1 cellular context compared by ENCODE assay signal in the genomic region with DNA sequence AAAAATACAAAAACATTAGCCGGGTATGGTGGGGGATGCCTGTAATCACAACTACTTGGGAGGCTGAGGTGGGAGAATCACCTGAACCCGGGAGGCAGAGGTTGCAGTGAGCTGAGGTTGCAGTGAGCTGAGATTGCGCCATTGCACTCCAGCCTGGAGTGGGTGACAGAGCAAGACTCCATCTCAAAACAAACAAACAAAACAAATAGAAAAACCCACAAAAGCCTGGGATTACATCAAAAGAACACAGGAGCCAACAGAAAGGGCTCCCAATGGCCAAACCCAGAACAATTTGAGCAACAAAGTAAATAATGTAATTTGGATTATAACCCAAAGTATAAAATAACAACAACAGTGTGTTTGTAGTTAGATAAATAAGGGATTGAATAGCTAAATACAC.
TF ChIP-seq lines count a peak whose summit lies in the region.

No MANE protein-coding gene starts in this region.

TF ChIP-seq in HepG2, 621 proteins besides CTCF, POLR2A, EP300 and RAD21 (continued from another document and continues in another):
- TF ChIP-seq HNF4G (IDR thresholded peaks at IDR 0.05; ENCODE audit: borderline replicate concordance, low read depth, low read length): no peak
- peak; percentile 47; the same call in 1 of the 2 replicates for TF ChIP-seq HNF4G (CRISPR knock-in tag; IDR thresholded peaks at IDR 0.05; ENCODE audit: borderline replicate concordance, low read depth)
- TF ChIP-seq SMYD3 (CRISPR knock-in tag; IDR thresholded peaks at IDR 0.05): 0 out of 2 replicates have a peak, but pooled peaks have one; percentile 32
- 0 out of 2 replicates have a peak, but pooled peaks have one; percentile 54 for TF ChIP-seq ZNF292 (CRISPR knock-in tag; IDR thresholded peaks at IDR 0.05; ENCODE audit: borderline replicate concordance, low read depth)
- TF ChIP-seq, protein P1, sequence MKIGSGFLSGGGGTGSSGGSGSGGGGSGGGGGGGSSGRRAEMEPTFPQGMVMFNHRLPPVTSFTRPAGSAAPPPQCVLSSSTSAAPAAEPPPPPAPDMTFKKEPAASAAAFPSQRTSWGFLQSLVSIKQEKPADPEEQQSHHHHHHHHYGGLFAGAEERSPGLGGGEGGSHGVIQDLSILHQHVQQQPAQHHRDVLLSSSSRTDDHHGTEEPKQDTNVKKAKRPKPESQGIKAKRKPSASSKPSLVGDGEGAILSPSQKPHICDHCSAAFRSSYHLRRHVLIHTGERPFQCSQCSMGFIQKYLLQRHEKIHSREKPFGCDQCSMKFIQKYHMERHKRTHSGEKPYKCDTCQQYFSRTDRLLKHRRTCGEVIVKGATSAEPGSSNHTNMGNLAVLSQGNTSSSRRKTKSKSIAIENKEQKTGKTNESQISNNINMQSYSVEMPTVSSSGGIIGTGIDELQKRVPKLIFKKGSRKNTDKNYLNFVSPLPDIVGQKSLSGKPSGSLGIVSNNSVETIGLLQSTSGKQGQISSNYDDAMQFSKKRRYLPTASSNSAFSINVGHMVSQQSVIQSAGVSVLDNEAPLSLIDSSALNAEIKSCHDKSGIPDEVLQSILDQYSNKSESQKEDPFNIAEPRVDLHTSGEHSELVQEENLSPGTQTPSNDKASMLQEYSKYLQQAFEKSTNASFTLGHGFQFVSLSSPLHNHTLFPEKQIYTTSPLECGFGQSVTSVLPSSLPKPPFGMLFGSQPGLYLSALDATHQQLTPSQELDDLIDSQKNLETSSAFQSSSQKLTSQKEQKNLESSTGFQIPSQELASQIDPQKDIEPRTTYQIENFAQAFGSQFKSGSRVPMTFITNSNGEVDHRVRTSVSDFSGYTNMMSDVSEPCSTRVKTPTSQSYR (CRISPR knock-in tag; IDR thresholded peaks at IDR 0.05; ENCODE audit: borderline replicate concordance): no peak; the same call in 1 of the 2 replicates
- peak; percentile 62; the same call in 1 of the 2 replicates for TF ChIP-seq PAXIP1 (CRISPR knock-in tag; conservative IDR thresholded peaks at IDR 0.05)
- TF ChIP-seq, protein P2, sequence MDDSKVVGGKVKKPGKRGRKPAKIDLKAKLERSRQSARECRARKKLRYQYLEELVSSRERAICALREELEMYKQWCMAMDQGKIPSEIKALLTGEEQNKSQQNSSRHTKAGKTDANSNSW (CRISPR knock-in tag; IDR thresholded peaks at IDR 0.05; ENCODE audit: borderline replicate concordance): no peak
- no peak for TF ChIP-seq ZNF550 (CRISPR knock-in tag; IDR thresholded peaks at IDR 0.05; ENCODE audit: borderline replicate concordance)
- TF ChIP-seq, protein P3, sequence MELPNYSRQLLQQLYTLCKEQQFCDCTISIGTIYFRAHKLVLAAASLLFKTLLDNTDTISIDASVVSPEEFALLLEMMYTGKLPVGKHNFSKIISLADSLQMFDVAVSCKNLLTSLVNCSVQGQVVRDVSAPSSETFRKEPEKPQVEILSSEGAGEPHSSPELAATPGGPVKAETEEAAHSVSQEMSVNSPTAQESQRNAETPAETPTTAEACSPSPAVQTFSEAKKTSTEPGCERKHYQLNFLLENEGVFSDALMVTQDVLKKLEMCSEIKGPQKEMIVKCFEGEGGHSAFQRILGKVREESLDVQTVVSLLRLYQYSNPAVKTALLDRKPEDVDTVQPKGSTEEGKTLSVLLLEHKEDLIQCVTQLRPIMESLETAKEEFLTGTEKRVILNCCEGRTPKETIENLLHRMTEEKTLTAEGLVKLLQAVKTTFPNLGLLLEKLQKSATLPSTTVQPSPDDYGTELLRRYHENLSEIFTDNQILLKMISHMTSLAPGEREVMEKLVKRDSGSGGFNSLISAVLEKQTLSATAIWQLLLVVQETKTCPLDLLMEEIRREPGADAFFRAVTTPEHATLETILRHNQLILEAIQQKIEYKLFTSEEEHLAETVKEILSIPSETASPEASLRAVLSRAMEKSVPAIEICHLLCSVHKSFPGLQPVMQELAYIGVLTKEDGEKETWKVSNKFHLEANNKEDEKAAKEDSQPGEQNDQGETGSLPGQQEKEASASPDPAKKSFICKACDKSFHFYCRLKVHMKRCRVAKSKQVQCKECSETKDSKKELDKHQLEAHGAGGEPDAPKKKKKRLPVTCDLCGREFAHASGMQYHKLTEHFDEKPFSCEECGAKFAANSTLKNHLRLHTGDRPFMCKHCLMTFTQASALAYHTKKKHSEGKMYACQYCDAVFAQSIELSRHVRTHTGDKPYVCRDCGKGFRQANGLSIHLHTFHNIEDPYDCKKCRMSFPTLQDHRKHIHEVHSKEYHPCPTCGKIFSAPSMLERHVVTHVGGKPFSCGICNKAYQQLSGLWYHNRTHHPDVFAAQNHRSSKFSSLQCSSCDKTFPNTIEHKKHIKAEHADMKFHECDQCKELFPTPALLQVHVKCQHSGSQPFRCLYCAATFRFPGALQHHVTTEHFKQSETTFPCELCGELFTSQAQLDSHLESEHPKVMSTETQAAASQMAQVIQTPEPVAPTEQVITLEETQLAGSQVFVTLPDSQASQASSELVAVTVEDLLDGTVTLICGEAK (IDR thresholded peaks at IDR 0.05): no peak
- TF ChIP-seq, protein P3 (CRISPR knock-in tag; IDR thresholded peaks at IDR 0.05): peak; percentile 38; the same call in 1 of the 2 replicates
- no peak for TF ChIP-seq PAF1 (CRISPR knock-in tag; IDR thresholded peaks at IDR 0.05)
- TF ChIP-seq FOXP4 (CRISPR knock-in tag; IDR thresholded peaks at IDR 0.05): peak; percentile 76
- TF ChIP-seq ZNF619 (CRISPR knock-in tag; IDR thresholded peaks at IDR 0.05): no peak
- peak; percentile 46; the same call in 1 of the 2 replicates for TF ChIP-seq KDM3A (CRISPR knock-in tag; IDR thresholded peaks at IDR 0.05; ENCODE audit: low read depth)
- TF ChIP-seq POGZ (CRISPR knock-in tag; IDR thresholded peaks at IDR 0.05): peak; percentile 69; the same call in 1 of the 2 replicates
- TF ChIP-seq ZNF12 (CRISPR knock-in tag; IDR thresholded peaks at IDR 0.05): 0 out of 2 replicates have a peak, but pooled peaks have one; percentile 38
- peak; percentile 37; the same call in 1 of the 2 replicates for TF ChIP-seq ZNF644 (CRISPR knock-in tag; IDR thresholded peaks at IDR 0.05; ENCODE audit: low read depth)
- no peak for TF ChIP-seq ELF4 (CRISPR knock-in tag; IDR thresholded peaks at IDR 0.05; ENCODE audit: borderline replicate concordance)
- TF ChIP-seq POGK (CRISPR knock-in tag; conservative IDR thresholded peaks at IDR 0.05): peak; percentile 73; the same call in 1 of the 2 replicates
- no peak; the same call in 1 of the 2 replicates for TF ChIP-seq HOXA5 (CRISPR knock-in tag; IDR thresholded peaks at IDR 0.05)
- no peak for TF ChIP-seq IKZF4 (CRISPR knock-in tag; IDR thresholded peaks at IDR 0.05; ENCODE audit: borderline replicate concordance, low read depth, not compliant biosample characterization)
- 0 out of 2 replicates have a peak, but pooled peaks have one; percentile 53 for TF ChIP-seq HMG20B (CRISPR knock-in tag; conservative IDR thresholded peaks at IDR 0.05)
- peak; percentile 31; the same call in 1 of the 2 replicates for TF ChIP-seq BHLHE40 (IDR thresholded peaks at IDR 0.05; ENCODE audit: low read length)
- no peak for TF ChIP-seq AFF4 (CRISPR knock-in tag; IDR thresholded peaks at IDR 0.05)
- TF ChIP-seq ZBTB1 (CRISPR knock-in tag; IDR thresholded peaks at IDR 0.05; ENCODE audit: borderline replicate concordance): no peak
- TF ChIP-seq NFKBIZ (CRISPR knock-in tag; IDR thresholded peaks at IDR 0.05): peak; percentile 68; the same call in 1 of the 2 replicates
- peak; percentile 72 for TF ChIP-seq TCF7 (IDR thresholded peaks at IDR 0.05; ENCODE audit: low read depth)
- peak; percentile 43; the same call in 1 of the 2 replicates for TF ChIP-seq SAP130 (CRISPR knock-in tag; IDR thresholded peaks at IDR 0.05; ENCODE audit: low read depth)
